8 cellular contexts compared by ENCODE assay signal in the genomic region with DNA sequence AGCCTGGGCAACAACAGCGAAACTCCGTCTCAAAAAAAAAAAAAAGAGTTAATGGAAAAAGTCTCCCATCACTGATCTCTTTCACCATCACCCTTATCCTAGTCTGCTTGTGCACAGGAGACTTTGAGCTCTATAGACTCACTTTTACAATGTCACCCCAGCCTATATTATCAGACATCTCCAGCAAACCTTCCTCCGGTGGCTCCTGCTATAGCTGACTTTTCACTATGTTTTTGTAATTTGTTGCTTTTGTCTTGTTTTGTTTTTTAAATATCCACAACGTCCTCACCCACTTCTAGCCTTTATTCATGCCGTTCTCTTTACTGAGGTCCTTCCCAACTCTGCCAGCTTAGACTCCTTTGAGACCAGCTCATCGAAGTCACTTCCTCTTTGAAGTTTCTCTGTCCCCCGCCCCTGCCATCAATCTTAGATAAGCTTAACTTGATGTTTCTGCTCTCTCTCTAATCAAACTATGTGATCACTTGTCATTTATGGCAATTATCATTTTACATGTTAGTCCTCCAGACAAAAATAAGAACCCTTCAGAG.
DNase-seq lines count a peak whose midpoint lies in the region; ATAC-seq and TF ChIP-seq lines count a peak whose summit lies in the region.

No MANE protein-coding gene starts in this region.

- peak overlapping the region; percentile 93 for H3K27ac Mint-ChIP-seq in activated CD4-positive, alpha-beta memory T cell treated with anti-CD3 and anti-CD28 coated beads, Interleukin-2, amount 10 ng/mL, durations not matched to agents 7 days and 5 days
- H3K27ac Mint-ChIP-seq in naive thymus-derived CD8-positive, alpha-beta T cell, result peak overlapping the region; percentile 58 to 94 (median 88)
- H3K27ac Mint-ChIP-seq in immature natural killer cell, result peak overlapping the region in 2 of 6 donors; percentile 7 to 28

- H2BK5ac ChIP-seq in mesenchymal stem cell (ENCODE audit: low read depth, low read length, poor library complexity, severe bottlenecking), result no peak overlapping the region

- H2AFZ ChIP-seq in DND-41 (ENCODE audit: low read depth, low read length) (peak overlapping the region; percentile 5; the same call in 1 of the 2 replicates), MM.1S (ENCODE audit: low read length) (peak overlapping the region; percentile 19; the same call in 1 of the 2 replicates), mesenchymal stem cell (ENCODE audit: low read depth, low read length) (no peak overlapping the region)

- H3K4ac ChIP-seq in mesenchymal stem cell (ENCODE audit: low read depth in 1 of 2, low read length in 2 of 2), result no peak overlapping the region

- peak overlapping the region; percentile 47 for H3K4me3 Mint-ChIP-seq in activated CD4-positive, alpha-beta memory T cell treated with anti-CD3 and anti-CD28 coated beads, Interleukin-2, amount 10 ng/mL, durations not matched to agents 7 days and 5 days
- H3K4me3 Mint-ChIP-seq in naive thymus-derived CD8-positive, alpha-beta T cell, result peak overlapping the region in 9 of 10 donors; percentile 27 to 72 (median 46)
- no peak overlapping the region for H3K4me3 Mint-ChIP-seq in immature natural killer cell

- DNase-seq in DND-41, result no peak
- no peak for DNase-seq in MM.1S
- no peak for DNase-seq in activated CD4-positive, alpha-beta memory T cell treated with anti-CD3 and anti-CD28 coated beads, Interleukin-2, amount 10 ng/mL, durations not matched to agents 7 days and 5 days
- no peak for DNase-seq in naive thymus-derived CD8-positive, alpha-beta T cell
- no peak for DNase-seq in esophagus muscularis mucosa (ENCODE audit: extremely low spot score)
- no peak for DNase-seq in LoVo (ENCODE audit: low spot score)
- no peak for DNase-seq in immature natural killer cell
- DNase-seq in mesenchymal stem cell, result no peak

- H3K27me3 Mint-ChIP-seq in activated CD4-positive, alpha-beta memory T cell treated with anti-CD3 and anti-CD28 coated beads, Interleukin-2, amount 10 ng/mL, durations not matched to agents 7 days and 5 days, result no peaks in the 10 kb centered on the region
- H3K27me3 Mint-ChIP-seq in naive thymus-derived CD8-positive, alpha-beta T cell, result no peaks in the 10 kb centered on the region
- H3K27me3 Mint-ChIP-seq in immature natural killer cell (ENCODE audit: low read depth in 3 of 3), result peaks cover 0 to 12% (median 2%) of the 10 kb centered on the region in 3 donors

- H3K27me3 ChIP-seq in DND-41 (ENCODE audit: insufficient read depth, low read length, poor library complexity), result no peaks in the 10 kb centered on the region
- H3K27me3 ChIP-seq in MM.1S (replicated peaks; ENCODE audit: insufficient read depth, low read length), result no peaks in the 10 kb centered on the region
- no peaks in the 10 kb centered on the region for H3K27me3 ChIP-seq in esophagus muscularis mucosa
- no peaks in the 10 kb centered on the region for H3K27me3 ChIP-seq in mesenchymal stem cell (ENCODE audit: control insufficient read depth in 1 of 2, insufficient read depth in 1 of 2, low read length in 2 of 2)

- H3K9ac ChIP-seq in DND-41 (ENCODE audit: low read depth, low read length) (no peak overlapping the region), MM.1S (ENCODE audit: low read length) (no peak overlapping the region), mesenchymal stem cell (ENCODE audit: low read length) (no peak overlapping the region)

- ATAC-seq in DND-41 (ENCODE audit: insufficient read depth, low read depth), result no peak
- no peak for ATAC-seq in naive thymus-derived CD8-positive, alpha-beta T cell

- peaks cover 69% of the 10 kb centered on the region for H3K4me1 Mint-ChIP-seq in activated CD4-positive, alpha-beta memory T cell treated with anti-CD3 and anti-CD28 coated beads, Interleukin-2, amount 10 ng/mL, durations not matched to agents 7 days and 5 days
- peaks cover 22 to 77% (median 61%) of the 10 kb centered on the region in 4 donors for H3K4me1 Mint-ChIP-seq in naive thymus-derived CD8-positive, alpha-beta T cell
- peaks cover 22 to 29% of the 10 kb centered on the region in 2 donors for H3K4me1 Mint-ChIP-seq in immature natural killer cell

- no peak overlapping the region for H2BK120ac ChIP-seq in mesenchymal stem cell (ENCODE audit: low read depth, low read length)

- H4K91ac ChIP-seq in mesenchymal stem cell (ENCODE audit: low read length), result no peak overlapping the region

- H4K8ac ChIP-seq in mesenchymal stem cell (ENCODE audit: low read length), result no peak overlapping the region

- no peak overlapping the region for H3K4me3 ChIP-seq in DND-41 (ENCODE audit: low read depth in 1 of 2, low read length in 2 of 2)
- H3K4me3 ChIP-seq in MM.1S (ENCODE audit: low read length), result no peak overlapping the region
- H3K4me3 ChIP-seq in esophagus muscularis mucosa, result no peak overlapping the region
- H3K4me3 ChIP-seq in mesenchymal stem cell (ENCODE audit: insufficient read depth in 1 of 2, low read depth in 1 of 2, low read length in 2 of 2), result no peak overlapping the region

- no peaks in the 10 kb centered on the region for H3K9me3 Mint-ChIP-seq in activated CD4-positive, alpha-beta memory T cell treated with anti-CD3 and anti-CD28 coated beads, Interleukin-2, amount 10 ng/mL, durations not matched to agents 7 days and 5 days
- H3K9me3 Mint-ChIP-seq in naive thymus-derived CD8-positive, alpha-beta T cell, result no peaks in the 10 kb centered on the region
- no peaks in the 10 kb centered on the region for H3K9me3 Mint-ChIP-seq in immature natural killer cell

- H3K14ac ChIP-seq in mesenchymal stem cell (ENCODE audit: low read length in 2 of 2), result no peak overlapping the region

- no peak for TF ChIP-seq EP300 in esophagus muscularis mucosa (IDR thresholded peaks at IDR 0.05)

- H3K9me3 ChIP-seq in DND-41 (ENCODE audit: insufficient read depth, low read length, severe bottlenecking) (no peaks in the 10 kb centered on the region), MM.1S (replicated peaks; ENCODE audit: insufficient read depth, low read length) (no peaks in the 10 kb centered on the region), esophagus muscularis mucosa (no peaks in the 10 kb centered on the region), mesenchymal stem cell (ENCODE audit: control insufficient read depth, low read length) (no peaks in the 10 kb centered on the region)

- no peak overlapping the region for H3K23ac ChIP-seq in mesenchymal stem cell (ENCODE audit: low read length in 2 of 2)

- no peaks in the 10 kb centered on the region for H3K9me2 ChIP-seq in MM.1S (replicated peaks; ENCODE audit: insufficient read depth, low read length)

- no peaks in the 10 kb centered on the region for H3K36me3 Mint-ChIP-seq in activated CD4-positive, alpha-beta memory T cell treated with anti-CD3 and anti-CD28 coated beads, Interleukin-2, amount 10 ng/mL, durations not matched to agents 7 days and 5 days (ENCODE audit: low read depth)
- no peaks in the 10 kb centered on the region for H3K36me3 Mint-ChIP-seq in naive thymus-derived CD8-positive, alpha-beta T cell
- no peaks in the 10 kb centered on the region for H3K36me3 Mint-ChIP-seq in immature natural killer cell

- H3K27ac ChIP-seq in DND-41 (ENCODE audit: low read length) (no peak overlapping the region), MM.1S (ENCODE audit: low read length) (peak overlapping the region; percentile 69; the same call in 1 of the 2 replicates), esophagus muscularis mucosa (replicated peaks in 1 of 4) (no peak overlapping the region), mesenchymal stem cell (ENCODE audit: low read length, poor library complexity, severe bottlenecking) (no peak overlapping the region)

- H2BK12ac ChIP-seq in mesenchymal stem cell (ENCODE audit: low read length in 2 of 2), result no peak overlapping the region

- H3K4me2 ChIP-seq in DND-41 (ENCODE audit: insufficient read depth, low read length), result no peak overlapping the region
- H3K4me2 ChIP-seq in MM.1S (ENCODE audit: low read depth, low read length), result peak overlapping the region; percentile 69
- H3K4me2 ChIP-seq in mesenchymal stem cell (ENCODE audit: low read length, poor library complexity, severe bottlenecking), result no peak overlapping the region

- TF ChIP-seq POLR2A in esophagus muscularis mucosa (IDR thresholded peaks at IDR 0.05; ENCODE audit: low read depth), result no peak

- no peak overlapping the region for H2BK15ac ChIP-seq in mesenchymal stem cell (ENCODE audit: low read depth, poor library complexity, severe bottlenecking)

- no peak overlapping the region for H2AK5ac ChIP-seq in mesenchymal stem cell (ENCODE audit: low read length, severe bottlenecking)

- peaks cover 42% of the 10 kb centered on the region for H3K4me1 ChIP-seq in DND-41 (ENCODE audit: insufficient read depth, low read length)
- H3K4me1 ChIP-seq in MM.1S (ENCODE audit: low read length), result peaks cover 40% of the 10 kb centered on the region
- peaks cover 13 to 31% (median 21%) of the 10 kb centered on the region in 4 donors for H3K4me1 ChIP-seq in esophagus muscularis mucosa
- H3K4me1 ChIP-seq in mesenchymal stem cell (ENCODE audit: control insufficient read depth, insufficient read depth, low read depth, low read length), result peaks cover 7% of the 10 kb centered on the region

- H3K36me3 ChIP-seq in DND-41 (ENCODE audit: insufficient read depth, low read length) (no peaks in the 10 kb centered on the region), MM.1S (replicated peaks; ENCODE audit: insufficient read depth, low read length) (no peaks in the 10 kb centered on the region), esophagus muscularis mucosa (no peaks in the 10 kb centered on the region), mesenchymal stem cell (ENCODE audit: control insufficient read depth in 1 of 2, insufficient read depth in 2 of 2, low read depth in 1 of 2, low read length in 2 of 2) (no peaks in the 10 kb centered on the region)

- CTCF ChIA-PET in activated CD4-positive, alpha-beta memory T cell treated with anti-CD3 and anti-CD28 coated beads, Interleukin-2, amount 10 ng/mL, durations not matched to agents 7 days and 5 days (lab: Charles Lee), result interaction anchor here (0.7 to 3.9 kb wide), 8 partner anchors 8 to 100 kb away, joined by 3 to 39 read pairs (median 4); no protein-coding TSS in a partner anchor

- peaks cover 35% of the 10 kb centered on the region for H3F3A ChIP-seq in MM.1S (ENCODE audit: insufficient read depth, low read length)

- POLR2A ChIA-PET in activated CD4-positive, alpha-beta memory T cell treated with anti-CD3 and anti-CD28 coated beads, Interleukin-2, amount 10 ng/mL, durations not matched to agents 7 days and 5 days (lab: Charles Lee), result interaction anchor here (0.8 to 11.4 kb wide), 9 partner anchors 7 to 101 kb away, joined by 3 to 452 read pairs (median 20); partner anchors contain the start of gene CHD2
- POLR2A ChIA-PET in naive thymus-derived CD8-positive, alpha-beta T cell (lab: Charles Lee), result interaction anchor here (0.6 to 7.4 kb wide), 11 partner anchors 8 to 86 kb away, joined by 3 to 140 read pairs (median 4); partner anchors contain the start of gene CHD2

- TF ChIP-seq CTCF in DND-41 (IDR thresholded peaks at IDR 0.05; ENCODE audit: borderline replicate concordance, extremely low read depth, low read length, poor library complexity, severe bottlenecking), result no peak
- no peak for TF ChIP-seq CTCF in MM.1S (IDR thresholded peaks at IDR 0.05; ENCODE audit: low read length)
- TF ChIP-seq CTCF in esophagus muscularis mucosa (IDR thresholded peaks at IDR 0.05), result no peak

- peaks cover 2% of the 10 kb centered on the region for H3K79me1 ChIP-seq in mesenchymal stem cell (replicated peaks; ENCODE audit: low read length, poor library complexity, severe bottlenecking)

- WGBS in esophagus muscularis mucosa, result 69% methylated on average over 7 of the region's 7 CpGs
- WGBS in mesenchymal stem cell, result 51% methylated on average over 6 of the region's 7 CpGs

- intact Hi-C loops in esophagus muscularis mucosa (cut with DNase I), result no loop called here

- H4K20me1 ChIP-seq in DND-41 (ENCODE audit: insufficient read depth, low read length) (no peaks in the 10 kb centered on the region), MM.1S (ENCODE audit: insufficient read depth, low read length) (no peaks in the 10 kb centered on the region)

- H3K79me2 ChIP-seq in DND-41 (ENCODE audit: insufficient read depth, low read length), result peaks cover 5% of the 10 kb centered on the region
- 0 out of 2 replicates have a peak, but pooled peaks cover under 1% of the 10 kb centered on the region for H3K79me2 ChIP-seq in MM.1S (ENCODE audit: low read length)

- H3K18ac ChIP-seq in mesenchymal stem cell (ENCODE audit: low read depth in 1 of 2, low read length in 2 of 2), result no peak overlapping the region

Comparison
In these comparisons a context has a peak if more than half of its experiments do, and no peak if none do; other contexts are left out.
1. H3K4me3 Mint-ChIP-seq: peak in activated CD4-positive, alpha-beta memory T cell treated with anti-CD3 and anti-CD28 coated beads, Interleukin-2, amount 10 ng/mL, durations not matched to agents 7 days and 5 days (single experiment) and naive thymus-derived CD8-positive, alpha-beta T cell (9 of 10); none in immature natural killer cell (0 of 5).